ENCODE assay signal across 27 cellular contexts in genomic region chr1:117416546-117417117, GRCh38. TPM values are rescaled to one million over a fixed set of nuclear protein-coding genes. Genes with fewer than 3 reads are reported as not detected.
A peak's percentile ranks its signal among the peaks of the same experiment; 100 is the strongest.
DNase-seq lines count a peak whose midpoint lies in the region; ATAC-seq, FAIRE-seq and TF ChIP-seq lines count a peak whose summit lies in the region.
"Had no signal": no experiment of that assay in that cellular context is flagged by ENCODE, and none has a peak within 500 bp of the region (broad histone marks: within the 10 kb centered on the region; RNA-seq: fewer than 3 reads in every experiment).

No MANE protein-coding gene starts in this region.

- H3K27me3 Mint-ChIP-seq in immature natural killer cell (ENCODE audit: low read depth in 3 of 3), result peaks cover 0 to 3% (median 0%) of the 10 kb centered on the region in 3 donors
- H3K27me3 Mint-ChIP-seq: activated naive CD8-positive, alpha-beta T cell; activated T-helper 17 cell treated with anti-CD3 and anti-CD28 coated beads, Interleukin-2, amount 50 U/mL, for 72 hours had no signal

- H3K27ac ChIP-seq in K562 (ENCODE audit: extremely low read depth, low read depth, low read length), result peak overlapping the region; percentile 12; the same call in 1 of the 3 replicates
- H3K27ac ChIP-seq in iPS DF 6.9 (ENCODE audit: low read length), result no peak overlapping the region
- no peak overlapping the region for H3K27ac ChIP-seq in substantia nigra (ENCODE audit: low read depth, low read length, poor library complexity, severe bottlenecking)
- H3K27ac ChIP-seq: epithelial cell of prostate, heart left ventricle, ovary, upper lobe of right lung had no signal

- H2AFZ ChIP-seq in K562 (ENCODE audit: low read depth, low read length), result no peak overlapping the region

- in situ Hi-C loops in K562 (cut with MboI), result no loop called here

- H3K36me3 ChIP-seq in K562 (ENCODE audit: control insufficient read depth, insufficient read depth, low read length) (peaks cover 8% of the 10 kb centered on the region; the same call in 1 of the 3 replicates), iPS DF 6.9 (ENCODE audit: control insufficient read depth, insufficient read depth, low read length) (no peaks in the 10 kb centered on the region)
- H3K36me3 ChIP-seq: ovary had no signal

- peak overlapping the region; percentile 1; the same call in 1 of the 2 replicates for H3K4me2 ChIP-seq in K562 (ENCODE audit: insufficient read depth, low read length)

- intact Hi-C loops in K562 (cut with micrococcal nuclease), result no loop called here

- TF ChIP-seq POLR2A in K562 (conservative IDR thresholded peaks at IDR 0.05), result no peak
- TF ChIP-seq POLR2A in H54 (IDR thresholded peaks at IDR 0.05; ENCODE audit: low read depth, low read length), result no peak

- peak overlapping the region in 2 of 6 donors; percentile 29 to 42 for H3K27ac Mint-ChIP-seq in immature natural killer cell
- H3K27ac Mint-ChIP-seq: activated naive CD8-positive, alpha-beta T cell; activated T-helper 17 cell treated with anti-CD3 and anti-CD28 coated beads, Interleukin-2, amount 50 U/mL, for 72 hours; nephron progenitor cell had no signal

- no peak for TF ChIP-seq CTCF in K562 (IDR thresholded peaks at IDR 0.05 in 2 of 3, conservative IDR thresholded peaks at IDR 0.05 in 1 of 3; ENCODE audit: insufficient read depth in 2 of 3, low read depth in 1 of 3, low read length in 3 of 3)

- POLR2A ChIA-PET in K562 (lab: Yijun Ruan, JAX), result interaction anchor here (0.5 to 1.1 kb wide), 4 partner anchors 9 to 47 kb away, joined by 3 to 4 read pairs (median 4); no protein-coding TSS in a partner anchor

- no peak for TF ChIP-seq RAD21 in K562 (CRISPR knock-in tag; conservative IDR thresholded peaks at IDR 0.05 in 1 of 2, IDR thresholded peaks at IDR 0.05 in 1 of 2)

- no peaks in the 10 kb centered on the region for H3K27me3 ChIP-seq in K562 (ENCODE audit: control insufficient read depth in 2 of 2, insufficient read depth in 2 of 2, low read length in 2 of 2)
- H3K27me3 ChIP-seq in iPS DF 6.9 (ENCODE audit: control insufficient read depth, insufficient read depth, low read length), result no peaks in the 10 kb centered on the region
- H3K27me3 ChIP-seq: heart left ventricle, ovary, upper lobe of right lung had no signal

- H3K9me3 Mint-ChIP-seq in immature natural killer cell, result no peaks in the 10 kb centered on the region
- H3K9me3 Mint-ChIP-seq: activated T-helper 17 cell treated with anti-CD3 and anti-CD28 coated beads, Interleukin-2, amount 50 U/mL, for 72 hours; nephron progenitor cell had no signal

- H3K9me1 ChIP-seq in K562 (ENCODE audit: control insufficient read depth, insufficient read depth, low read length), result no peaks in the 10 kb centered on the region

- CTCF ChIA-PET in K562 (lab: Yijun Ruan, JAX; ENCODE audit: low intra/inter-chr PET ratio), result no interaction called here

- H3K4me3 Mint-ChIP-seq in immature natural killer cell, result no peak overlapping the region
- H3K4me3 Mint-ChIP-seq: activated naive CD8-positive, alpha-beta T cell; activated T-helper 17 cell treated with anti-CD3 and anti-CD28 coated beads, Interleukin-2, amount 50 U/mL, for 72 hours; nephron progenitor cell had no signal

- peak; percentile 81 for ATAC-seq in K562
- ATAC-seq: activated T-helper 17 cell treated with anti-CD3 and anti-CD28 coated beads, Interleukin-2, amount 50 U/mL, for 72 hours; heart left ventricle; SK-N-SH treated with all-trans-retinoic acid at 6 μM for 48 hours; upper lobe of right lung had no signal

- peaks cover 0 to 6% of the 10 kb centered on the region in 2 experiments; a peak in 3 of 5 replicates for H3K4me1 ChIP-seq in K562 (replicated peaks in 1 of 2; ENCODE audit: control insufficient read depth in 2 of 2, insufficient read depth in 2 of 2, low read length in 2 of 2)
- no peaks in the 10 kb centered on the region for H3K4me1 ChIP-seq in iPS DF 6.9 (ENCODE audit: control insufficient read depth, insufficient read depth, low read length)
- H3K4me1 ChIP-seq: upper lobe of right lung had no signal

- H3K9me3 ChIP-seq in K562 (replicated peaks; ENCODE audit: control insufficient read depth, insufficient read depth, low read depth, low read length) (no peaks in the 10 kb centered on the region), iPS DF 6.9 (ENCODE audit: control insufficient read depth, insufficient read depth, low read length) (no peaks in the 10 kb centered on the region)
- H3K9me3 ChIP-seq: heart left ventricle, ovary, upper lobe of right lung had no signal

- H3K9ac ChIP-seq in K562 (ENCODE audit: insufficient read depth in 1 of 2, low read depth in 2 of 2, low read length in 2 of 2), result no peak overlapping the region

- FAIRE-seq in K562 (lab: Jason Lieb, UNC), result no peak
- no peak for FAIRE-seq in H54 (lab: Jason Lieb, UNC)
- FAIRE-seq: small intestine had no signal

- H3K79me2 ChIP-seq in K562 (ENCODE audit: control insufficient read depth, insufficient read depth, low read length), result no peaks in the 10 kb centered on the region; the same call in 2 of the 3 replicates

- no TSS peak for BruUV-seq in K562 (replicated peaks; lab: Mats Ljungman, UMichigan)

- H4K20me1 ChIP-seq in K562 (replicated peaks; ENCODE audit: control insufficient read depth, insufficient read depth, low read length), result no peaks in the 10 kb centered on the region

- H3K4me3 ChIP-seq in K562, result no peak overlapping the region
- H3K4me3 ChIP-seq in iPS DF 6.9 (ENCODE audit: low read length), result no peak overlapping the region
- H3K4me3 ChIP-seq: heart left ventricle, ovary, upper lobe of right lung had no signal

- peaks cover 14 to 61% of the 10 kb centered on the region in 2 donors for H3K4me1 Mint-ChIP-seq in immature natural killer cell
- H3K4me1 Mint-ChIP-seq: nephron progenitor cell had no signal

- no peak for TF ChIP-seq EP300 in K562 (IDR thresholded peaks at IDR 0.05; ENCODE audit: low read length)

- peaks cover 13 to 34% (median 29%) of the 10 kb centered on the region in 3 donors for H3K36me3 Mint-ChIP-seq in immature natural killer cell

- DNase-seq in DMS53 (lab: John Stamatoyannopoulos, UW) (peak; percentile 32), DMS53 treated with DMSO at 0.1 percent for 48 hours (lab: John Stamatoyannopoulos, UW; ENCODE audit: unreplicated experiment) (no peak), NCI-H146 treated with DMSO at 0.1 percent for 48 hours (lab: John Stamatoyannopoulos, UW; ENCODE audit: unreplicated experiment) (peak; percentile 45), K562 (ENCODE audit: extremely low read depth in 1 of 4, low spot score in 3 of 4) (peak in 2 of 4 experiments; percentile 31 to 49), iPS DF 6.9 (ENCODE audit: low read depth, low spot score) (peak; percentile 13), substantia nigra (lab: John Stamatoyannopoulos, UW) (no peak), H54 (ENCODE audit: insufficient read length, low spot score) (no peak), immature natural killer cell (no peak)
- DNase-seq: 8988T; activated CD4-positive, alpha-beta T cell treated with anti-CD3 and anti-CD28 coated beads, Interleukin-2, amount 50 U/mL, for 48 hours; activated CD8-positive, alpha-beta memory T cell treated with anti-CD3 and anti-CD28 coated beads, Interleukin-2, amount 50 U/mL, for 4 hours; aorta; caudate nucleus; GOT3; heart left ventricle; NCI-H2171; NCI-H526; nephron progenitor cell; ovary; retina; small intestine; stimulated activated CD4-positive, alpha-beta T cell treated with anti-CD3 and anti-CD28 coated beads, Interleukin-2, amount 100 ng/mL, for 24 hours; upper lobe of right lung had no signal

TF ChIP-seq in K562, 482 proteins besides CTCF, POLR2A, EP300 and RAD21:
- 0 out of 2 replicates have a peak, but pooled peaks have one; percentile 29 for TF ChIP-seq SMARCA4 (IDR thresholded peaks at IDR 0.05)
- TF ChIP-seq C11orf30 (IDR thresholded peaks at IDR 0.05; ENCODE audit: low read depth), result no peak
- no peak for TF ChIP-seq SPI1 (IDR thresholded peaks at IDR 0.05; ENCODE audit: borderline replicate concordance, low read depth, low read length)
- peak; percentile 44; the same call in 1 of the 2 replicates for TF ChIP-seq CBFA2T3 (IDR thresholded peaks at IDR 0.05)
- TF ChIP-seq SP1 (CRISPR knock-in tag; IDR thresholded peaks at IDR 0.05), result no peak

RNA-seq across cellular contexts. Expression of gene MAN1A2, which starts 49.4 kb away (rescaled TPM):
- 46.5 and 92.7 TPM in 2 replicates for total RNA-seq in K562 (2011; cell fraction: chromatin; rRNA removed; ENCODE audit: low replicate concordance)
- 15.8 and 24.2 TPM in 2 replicates for total RNA-seq in K562 (2011; cell fraction: nucleolus; rRNA removed)
- total RNA-seq in K562 (2011; cell fraction: nucleoplasm; rRNA removed), result 44.9 and 65.8 TPM in 2 replicates
- total RNA-seq in K562 (2014; rRNA removed), result 16.9 and 18.7 TPM in 2 replicates
- total RNA-seq in K562 (2014; rRNA removed; fragmentation: Illumina TruSeq; extraction: Trizol), result 31.5 and 34.8 TPM in 2 replicates
- total RNA-seq in K562 (2015; rRNA removed; fragmentation: Illumina TruSeq; extraction: Trizol), result 35.3 and 38.4 TPM in 2 replicates
- 31.3 and 31.5 TPM in 2 replicates for total RNA-seq in K562 (2021)
- polyA plus RNA-seq in K562 (2011; rRNA removed), result 17.8 and 18.4 TPM in 2 replicates
- polyA plus RNA-seq in K562 (2011; cell fraction: cytosol; rRNA removed), result 5.7 and 13.3 TPM in 2 replicates
- 14.4 and 19.1 TPM in 2 replicates for polyA plus RNA-seq in K562 (2011; cell fraction: nucleus; rRNA removed)
- 16.9 and 18.7 TPM in 2 replicates for polyA plus RNA-seq in K562 (2012)
- 22.2 and 23.3 TPM in 2 replicates for polyA plus RNA-seq in K562 (2014; fragmentation: Illumina TruSeq; extraction: Trizol)
- 1 to 10 TPM; 4.2 to 4.6 TPM for polyA plus RNA-seq in K562 (2014; fragmentation: Nextera tagmentation; extraction: Ambion mirVana)
- polyA plus RNA-seq in K562 (2014; rRNA removed), result 10.1 and 11.9 TPM in 2 replicates
- polyA minus RNA-seq in K562 (2011; rRNA and poly(A)+ RNA removed), result 52.7 and 61.3 TPM in 2 replicates
- 15.5 and 17.9 TPM in 2 replicates for polyA minus RNA-seq in K562 (2011; cell fraction: cytosol; rRNA and poly(A)+ RNA removed)
- 23.6 and 55.3 TPM in 2 replicates for polyA minus RNA-seq in K562 (2011; cell fraction: nucleus; rRNA and poly(A)+ RNA removed)
- 10 to 100 TPM; 21.9 to 29.2 (median 22.7) TPM for polyA plus RNA-seq in immature natural killer cell

Comparison
In these comparisons a context has a peak if more than half of its experiments do, and no peak if none do; other contexts are left out.
1. DNase-seq: peak in DMS53 (single experiment), NCI-H146 treated with DMSO at 0.1 percent for 48 hours (single experiment) and iPS DF 6.9 (single experiment); none in DMS53 treated with DMSO at 0.1 percent for 48 hours (single experiment), substantia nigra (0 of 49), H54 (single experiment) and immature natural killer cell (0 of 3).